Comparison of ENCODE assay signal across 20 cellular contexts in the genomic region with DNA sequence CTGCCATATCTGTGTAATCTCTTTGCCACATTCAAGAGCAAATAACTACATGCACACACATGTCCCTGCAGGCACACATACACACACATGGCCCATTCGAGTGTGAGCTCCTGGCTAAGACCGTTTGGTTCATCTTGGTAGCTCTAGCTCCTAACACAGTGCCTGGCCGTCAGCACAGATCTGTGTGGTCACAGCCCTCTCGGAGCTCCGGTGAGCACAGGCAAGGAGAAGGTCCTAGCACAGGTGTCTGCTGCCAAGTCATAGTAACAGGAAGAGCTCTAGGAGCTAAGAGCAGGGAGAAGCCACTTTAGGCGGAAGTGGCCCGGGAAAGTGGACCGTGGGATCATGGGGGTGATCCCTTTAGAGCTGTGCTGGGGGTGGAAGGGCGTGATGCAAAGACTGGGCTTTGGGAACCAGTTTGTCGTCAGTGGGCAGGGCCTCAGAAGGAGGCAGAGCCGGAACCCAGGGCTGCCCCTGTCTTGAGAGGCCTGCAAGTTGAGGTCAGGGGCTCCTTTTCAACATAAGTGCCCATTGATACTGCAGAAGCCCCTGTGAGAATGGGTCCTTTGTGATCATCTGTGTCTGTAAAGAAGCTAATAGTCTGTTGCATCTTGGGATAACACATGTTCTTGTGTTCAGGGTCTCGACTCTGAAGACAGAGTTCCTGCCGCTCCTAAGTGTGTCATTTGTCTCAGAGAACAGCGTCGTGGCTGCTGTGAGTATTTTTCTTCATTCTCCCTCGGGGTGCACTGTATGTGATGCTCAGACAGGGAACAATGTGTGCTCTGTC. TPM values are rescaled to one million over a fixed set of nuclear protein-coding genes. Genes with fewer than 3 reads are reported as not detected.
DNase-seq lines count a peak whose midpoint lies in the region; ATAC-seq and TF ChIP-seq lines count a peak whose summit lies in the region.
"Had no signal": no experiment of that assay in that cellular context is flagged by ENCODE, and none has a peak within 500 bp of the region (broad histone marks: within the 10 kb centered on the region; RNA-seq: fewer than 3 reads in every experiment).

No MANE protein-coding gene starts in this region.

- H3K27me3 ChIP-seq in left ventricle myocardium inferior (ENCODE audit: low read depth), result no peaks in the 10 kb centered on the region
- H3K27me3 ChIP-seq: ovary, upper lobe of left lung had no signal

- H3K9me3 Mint-ChIP-seq in activated B cell treated with CpG ODN at 0.5 μM for 24 hours, result no peaks in the 10 kb centered on the region
- H3K9me3 Mint-ChIP-seq: activated naive CD8-positive, alpha-beta T cell treated with anti-CD3 and anti-CD28 coated beads, Interleukin-2, amount 50 U/mL, for 24 hours; naive B cell had no signal

- no peaks in the 10 kb centered on the region for H3K4me1 Mint-ChIP-seq in activated B cell treated with CpG ODN at 0.5 μM for 24 hours
- H3K4me1 Mint-ChIP-seq: activated naive CD8-positive, alpha-beta T cell treated with anti-CD3 and anti-CD28 coated beads, Interleukin-2, amount 50 U/mL, for 24 hours had no signal

- H3K36me3 ChIP-seq in HEK293 (ENCODE audit: control insufficient read depth in 2 of 2, insufficient read depth in 1 of 2, low read length in 2 of 2), result peaks cover 28 to 68% of the 10 kb centered on the region in 2 experiments; a peak in 2 of 3 replicates
- H3K36me3 ChIP-seq in left ventricle myocardium inferior, result peaks cover 100% of the 10 kb centered on the region
- H3K36me3 ChIP-seq: ovary had no signal

- no peak overlapping the region for H3K4me3 Mint-ChIP-seq in activated B cell treated with CpG ODN at 0.5 μM for 24 hours
- H3K4me3 Mint-ChIP-seq: activated naive CD8-positive, alpha-beta T cell treated with anti-CD3 and anti-CD28 coated beads, Interleukin-2, amount 50 U/mL, for 24 hours had no signal

- POLR2A ChIA-PET in HEK293 (lab: Yijun Ruan, JAX), result no interaction called here
- POLR2A ChIA-PET in activated B cell treated with CpG ODN at 0.5 μM for 24 hours (lab: Charles Lee), result interaction anchor here (0.7 kb wide), 1 partner anchor 27 kb away, joined by 6 read pairs; no protein-coding TSS in a partner anchor

- no peaks in the 10 kb centered on the region for H3K27me3 Mint-ChIP-seq in activated B cell treated with CpG ODN at 0.5 μM for 24 hours
- H3K27me3 Mint-ChIP-seq: activated naive CD8-positive, alpha-beta T cell treated with anti-CD3 and anti-CD28 coated beads, Interleukin-2, amount 50 U/mL, for 24 hours; naive B cell had no signal

- ATAC-seq in activated B cell treated with CpG ODN at 0.5 μM for 24 hours (ENCODE audit: low read depth) (no peak), GM19395 (IDR thresholded peaks at IDR 0.05; ENCODE audit: unreplicated experiment) (no peak), HG02763 (IDR thresholded peaks at IDR 0.05; ENCODE audit: unreplicated experiment) (no peak)
- ATAC-seq: activated naive CD8-positive, alpha-beta T cell treated with anti-CD3 and anti-CD28 coated beads, Interleukin-2, amount 50 U/mL, for 24 hours; lower lobe of right lung; stimulated activated naive CD8-positive, alpha-beta T cell treated with anti-CD3 and anti-CD28 coated beads, Interleukin-15, Interleukin-2, amounts not matched to agents 100 U/mL and 50 U/mL, for 24 hours had no signal

- DNase-seq in activated B cell treated with CpG ODN at 0.5 μM for 24 hours (no peak), left ventricle myocardium inferior (no peak), putamen (ENCODE audit: low spot score) (peak; percentile 45)
- DNase-seq in activated effector memory CD4-positive, alpha-beta T cell treated with Interleukin-2 at 50 U/mL for 16 hours, result no peak
- DNase-seq: activated CD4-positive, alpha-beta T cell treated with anti-CD3 and anti-CD28 coated beads, Interleukin-2, amount 50 U/mL, for 4 hours; activated naive CD8-positive, alpha-beta T cell treated with anti-CD3 and anti-CD28 coated beads, Interleukin-2, amount 50 U/mL, for 24 hours; activated T-cell treated with anti-CD3 and anti-CD28 coated beads, Interleukin-2, amount 50 U/mL, for 1 hour; AML-193; lower lobe of right lung; naive B cell; NCI-H1092 treated with DMSO at 0.1 percent for 48 hours; NCI-H2081; NCI-H510A treated with DMSO at 0.1 percent for 48 hours; stimulated activated CD4-positive, alpha-beta T cell treated with anti-CD3 and anti-CD28 coated beads, Interleukin-2, amount 100 ng/mL, for 24 hours; stimulated activated naive CD8-positive, alpha-beta T cell treated with anti-CD3 and anti-CD28 coated beads, Interleukin-15, Interleukin-2, amounts not matched to agents 100 U/mL and 50 U/mL, for 24 hours; upper lobe of left lung had no signal

- H3K4me1 ChIP-seq in HEK293 (ENCODE audit: control insufficient read depth, insufficient read depth, low read length) (no peaks in the 10 kb centered on the region), left ventricle myocardium inferior (no peaks in the 10 kb centered on the region)
- H3K4me1 ChIP-seq: lower lobe of right lung, upper lobe of left lung had no signal

- peaks cover 74% of the 10 kb centered on the region for H3K36me3 Mint-ChIP-seq in activated B cell treated with CpG ODN at 0.5 μM for 24 hours (ENCODE audit: low read depth)

- H3K9me3 ChIP-seq in HEK293 (ENCODE audit: control insufficient read depth, insufficient read depth, low read depth, low read length), result no peaks in the 10 kb centered on the region
- no peaks in the 10 kb centered on the region for H3K9me3 ChIP-seq in left ventricle myocardium inferior (replicated peaks)
- H3K9me3 ChIP-seq: lower lobe of right lung, ovary, upper lobe of left lung had no signal

- intact Hi-C loops in activated B cell treated with CpG ODN at 0.5 μM for 24 hours (cut with micrococcal nuclease), result no loop called here
- intact Hi-C loops in left ventricle myocardium inferior (cut with micrococcal nuclease), result no loop called here

- CTCF ChIA-PET in HEK293 (lab: Yijun Ruan, JAX), result no interaction called here
- CTCF ChIA-PET in activated B cell treated with CpG ODN at 0.5 μM for 24 hours (lab: Charles Lee), result interaction anchor here (1.4 kb wide), 1 partner anchor 49 kb away, joined by 3 read pairs; no protein-coding TSS in a partner anchor

- no peak overlapping the region for H3K27ac ChIP-seq in HEK293 (ENCODE audit: extremely low read depth, low read depth, low read length)
- H3K27ac ChIP-seq in left ventricle myocardium inferior (replicated peaks), result peak overlapping the region; percentile 22
- H3K27ac ChIP-seq: lower lobe of right lung, ovary, upper lobe of left lung had no signal

- TF ChIP-seq CTCF in HEK293 (tag by site-specific recombination; IDR thresholded peaks at IDR 0.05) (no peak), activated B cell treated with CpG ODN at 0.5 μM for 24 hours (IDR thresholded peaks at IDR 0.05) (no peak), left ventricle myocardium inferior (IDR thresholded peaks at IDR 0.05; ENCODE audit: borderline replicate concordance) (no peak)

- peak overlapping the region; percentile 14 for H3K27ac Mint-ChIP-seq in activated B cell treated with CpG ODN at 0.5 μM for 24 hours
- H3K27ac Mint-ChIP-seq: activated naive CD8-positive, alpha-beta T cell treated with anti-CD3 and anti-CD28 coated beads, Interleukin-2, amount 50 U/mL, for 24 hours had no signal

- H3K4me3 ChIP-seq in HEK293 (ENCODE audit: low read depth, low read length) (no peak overlapping the region), left ventricle myocardium inferior (no peak overlapping the region)
- H3K4me3 ChIP-seq: lower lobe of right lung, ovary, upper lobe of left lung had no signal

TF ChIP-seq in HEK293, 187 proteins besides CTCF, POLR2A, EP300 and RAD21 (continues in another document):
- TF ChIP-seq ZNF600 (tag by site-specific recombination; IDR thresholded peaks at IDR 0.05), result no peak
- TF ChIP-seq, protein P1, sequence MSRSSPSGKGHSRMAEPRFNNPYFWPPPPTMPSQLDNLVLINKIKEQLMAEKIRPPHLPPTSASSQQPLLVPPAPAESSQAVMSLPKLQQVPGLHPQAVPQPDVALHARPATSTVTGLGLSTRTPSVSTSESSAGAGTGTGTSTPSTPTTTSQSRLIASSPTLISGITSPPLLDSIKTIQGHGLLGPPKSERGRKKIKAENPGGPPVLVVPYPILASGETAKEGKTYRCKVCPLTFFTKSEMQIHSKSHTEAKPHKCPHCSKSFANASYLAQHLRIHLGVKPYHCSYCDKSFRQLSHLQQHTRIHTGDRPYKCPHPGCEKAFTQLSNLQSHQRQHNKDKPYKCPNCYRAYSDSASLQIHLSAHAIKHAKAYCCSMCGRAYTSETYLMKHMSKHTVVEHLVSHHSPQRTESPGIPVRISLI (tag by site-specific recombination; IDR thresholded peaks at IDR 0.05), result 0 out of 2 replicates have a peak, but pooled peaks have one; percentile 28
- TF ChIP-seq, protein P2, sequence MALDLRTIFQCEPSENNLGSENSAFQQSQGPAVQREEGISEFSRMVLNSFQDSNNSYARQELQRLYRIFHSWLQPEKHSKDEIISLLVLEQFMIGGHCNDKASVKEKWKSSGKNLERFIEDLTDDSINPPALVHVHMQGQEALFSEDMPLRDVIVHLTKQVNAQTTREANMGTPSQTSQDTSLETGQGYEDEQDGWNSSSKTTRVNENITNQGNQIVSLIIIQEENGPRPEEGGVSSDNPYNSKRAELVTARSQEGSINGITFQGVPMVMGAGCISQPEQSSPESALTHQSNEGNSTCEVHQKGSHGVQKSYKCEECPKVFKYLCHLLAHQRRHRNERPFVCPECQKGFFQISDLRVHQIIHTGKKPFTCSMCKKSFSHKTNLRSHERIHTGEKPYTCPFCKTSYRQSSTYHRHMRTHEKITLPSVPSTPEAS (tag by site-specific recombination; IDR thresholded peaks at IDR 0.05), result no peak
- TF ChIP-seq ZBTB8A (tag by site-specific recombination; IDR thresholded peaks at IDR 0.05), result no peak

RNA-seq across cellular contexts. Expression of a gene that starts 16.6 kb away (rescaled TPM):
- total RNA-seq in activated B cell treated with CpG ODN at 0.5 μM for 24 hours (300 and 312 TPM in 2 replicates), left ventricle myocardium inferior (33.6 TPM)

RNA-seq across cellular contexts. Expression of a gene that starts 32.2 kb away (rescaled TPM):
- total RNA-seq in activated B cell treated with CpG ODN at 0.5 μM for 24 hours (47.3 and 51.6 TPM in 2 replicates), left ventricle myocardium inferior (131 TPM)

RNA-seq across cellular contexts. Expression of a gene that starts 50.5 kb away (rescaled TPM):
- total RNA-seq in activated B cell treated with CpG ODN at 0.5 μM for 24 hours, result 105 and 134 TPM in 2 replicates
- total RNA-seq in left ventricle myocardium inferior, result 93.2 TPM

RNA-seq across cellular contexts. Expression of a gene that starts 50.9 kb away (rescaled TPM):
- total RNA-seq in activated B cell treated with CpG ODN at 0.5 μM for 24 hours, result 93.7 and 113 TPM in 2 replicates
- total RNA-seq in left ventricle myocardium inferior, result 43.9 TPM
